ENCODE assay signal across 14 cellular contexts in genomic region chr5:150233706-150234105, GRCh38. TPM values are rescaled to one million over a fixed set of nuclear protein-coding genes. Genes with fewer than 3 reads are reported as not detected.
"Had no signal": no experiment of that assay in that cellular context is flagged by ENCODE, and none has a peak within 500 bp of the region (broad histone marks: within the 10 kb centered on the region; RNA-seq: fewer than 3 reads in every experiment).

No MANE protein-coding gene starts in this region.

RNA-seq across cellular contexts. Expression of gene SLC6A7, which starts 43.8 kb away (rescaled TPM):
- total RNA-seq: naive thymus-derived CD8-positive, alpha-beta T cell; omental fat pad; osteocyte; pancreas; prostate gland; pulmonary artery endothelial cell; right atrium auricular region; sciatic nerve; smooth muscle cell; spleen; suprapubic skin; thoracic aorta; thyroid gland; tibial nerve had no signal
- polyA plus RNA-seq: naive thymus-derived CD8-positive, alpha-beta T cell; pancreas had no signal

RNA-seq across cellular contexts. Expression of gene CAMK2A, which starts 55.9 kb away (rescaled TPM):
- total RNA-seq: naive thymus-derived CD8-positive, alpha-beta T cell; osteocyte; pulmonary artery endothelial cell; thyroid gland had no signal
- polyA plus RNA-seq: naive thymus-derived CD8-positive, alpha-beta T cell had no signal
